Comparison of ENCODE assay signal across 8 cellular contexts in the genomic region with DNA sequence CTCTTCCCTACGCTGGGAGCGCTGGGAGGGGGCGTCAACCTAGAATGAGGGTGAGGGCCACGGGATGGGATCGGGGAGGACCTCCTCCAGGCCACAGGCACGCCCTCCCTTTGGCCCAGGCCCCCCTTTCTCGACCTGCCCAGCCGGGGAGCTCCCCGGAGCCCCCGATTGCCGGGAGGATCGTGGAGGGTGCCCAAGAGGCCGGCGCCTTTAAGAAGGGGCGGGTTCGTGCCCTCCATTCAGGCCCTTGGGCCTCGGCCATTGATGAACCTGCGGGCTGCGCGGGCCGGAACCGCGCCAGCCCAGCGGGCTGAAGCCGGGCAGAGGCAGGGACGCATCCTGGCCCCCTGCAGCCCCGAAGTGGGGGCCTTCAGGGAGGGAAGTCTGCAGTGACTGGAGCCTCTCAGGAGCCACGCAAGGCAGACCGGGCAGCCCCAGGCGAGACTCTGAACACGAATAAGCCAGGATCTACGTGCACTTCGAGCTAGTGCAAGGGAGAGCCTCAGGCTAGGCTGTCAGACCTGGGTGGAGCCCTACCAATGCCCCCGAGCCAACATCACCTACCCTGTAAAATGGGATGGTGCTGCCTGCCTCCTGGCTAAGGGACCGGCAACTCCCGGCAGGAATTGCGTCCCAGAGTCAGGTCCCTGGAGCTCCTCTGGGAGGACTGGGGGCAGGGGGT. TPM values are rescaled to one million over a fixed set of nuclear protein-coding genes. Genes with fewer than 3 reads are reported as not detected.
DNase-seq lines count a peak whose midpoint lies in the region; ATAC-seq, FAIRE-seq and TF ChIP-seq lines count a peak whose summit lies in the region.

No MANE protein-coding gene starts in this region.

- TF ChIP-seq CTCF in AG09309 (IDR thresholded peaks at IDR 0.05; ENCODE audit: control insufficient read depth, insufficient read depth, low read depth, low read length, missing control alignments) (no peak), brain (conservative IDR thresholded peaks at IDR 0.05) (no peak), kidney (IDR thresholded peaks at IDR 0.05; ENCODE audit: borderline replicate concordance, extremely low read depth, insufficient read depth) (no peak), D721Med (IDR thresholded peaks at IDR 0.05; ENCODE audit: insufficient read depth, missing control alignments) (no peak)

- no peak for DNase-seq in AG09309 (ENCODE audit: low read depth)
- DNase-seq in NCI-H69 (lab: John Stamatoyannopoulos, UW) = peak; percentile 68
- no peak for DNase-seq in kidney
- DNase-seq in stimulated activated naive B cell treated with anti-CD40 and anti-IgM and Interleukin-4, amounts not matched to agents 10 μg/mL and 1 μg/mL and 100 μg/mL, for 72 hours = no peak
- no peak for DNase-seq in 8988T
- DNase-seq in D721Med (ENCODE audit: insufficient read length, low spot score) = no peak

- H3K9me3 ChIP-seq in kidney (ENCODE audit: control insufficient read depth in 1 of 2, low read length in 2 of 2) = no peaks in the 10 kb centered on the region

- H3K9ac ChIP-seq in kidney (ENCODE audit: low read length in 2 of 2) = peak overlapping the region; percentile 4 to 34

- no peaks in the 10 kb centered on the region for H3K9me3 Mint-ChIP-seq in brain
- H3K9me3 Mint-ChIP-seq in stimulated activated naive B cell treated with anti-CD40 and anti-IgM and Interleukin-4, amounts not matched to agents 10 μg/mL and 1 μg/mL and 100 μg/mL, for 72 hours = no peaks in the 10 kb centered on the region

- no peak overlapping the region for H3K27ac ChIP-seq in kidney (ENCODE audit: low read depth in 2 of 2, low read length in 2 of 2)

- H3K27me3 Mint-ChIP-seq in brain = no peaks in the 10 kb centered on the region
- no peaks in the 10 kb centered on the region for H3K27me3 Mint-ChIP-seq in stimulated activated naive B cell treated with anti-CD40 and anti-IgM and Interleukin-4, amounts not matched to agents 10 μg/mL and 1 μg/mL and 100 μg/mL, for 72 hours

- H3K4me3 ChIP-seq in AG09309 (ENCODE audit: control insufficient read depth, low read depth, low read length) (peak overlapping the region; percentile 79), kidney (ENCODE audit: low read length in 2 of 2) (peak overlapping the region; percentile 58 to 75)

- peaks cover 0 to 8% of the 10 kb centered on the region in 2 donors for H3K4me1 ChIP-seq in kidney (ENCODE audit: control insufficient read depth in 1 of 2, insufficient read depth in 1 of 2, low read depth in 1 of 2, low read length in 2 of 2)

- intact Hi-C loops in kidney (cut with DNase I) = no loop called here

- peak overlapping the region in 1 of 5 experiments; percentile 38 for H3K27ac Mint-ChIP-seq in brain
- H3K27ac Mint-ChIP-seq in stimulated activated naive B cell treated with anti-CD40 and anti-IgM and Interleukin-4, amounts not matched to agents 10 μg/mL and 1 μg/mL and 100 μg/mL, for 72 hours = peak overlapping the region; percentile 42

- peak overlapping the region; percentile 81 to 89 (median 82) for H3K4me3 Mint-ChIP-seq in brain
- H3K4me3 Mint-ChIP-seq in stimulated activated naive B cell treated with anti-CD40 and anti-IgM and Interleukin-4, amounts not matched to agents 10 μg/mL and 1 μg/mL and 100 μg/mL, for 72 hours = peak overlapping the region; percentile 79 to 81

- H3K36me3 Mint-ChIP-seq in brain = no peaks in the 10 kb centered on the region
- peaks cover 0 to 5% of the 10 kb centered on the region in 2 donors for H3K36me3 Mint-ChIP-seq in stimulated activated naive B cell treated with anti-CD40 and anti-IgM and Interleukin-4, amounts not matched to agents 10 μg/mL and 1 μg/mL and 100 μg/mL, for 72 hours

- FAIRE-seq in kidney (lab: Jason Lieb, UNC) (no peak), D721Med (lab: Jason Lieb, UNC) (no peak)

- H3K4me1 Mint-ChIP-seq in brain = peaks cover 55% of the 10 kb centered on the region
- peaks cover 47 to 80% of the 10 kb centered on the region in 2 donors for H3K4me1 Mint-ChIP-seq in stimulated activated naive B cell treated with anti-CD40 and anti-IgM and Interleukin-4, amounts not matched to agents 10 μg/mL and 1 μg/mL and 100 μg/mL, for 72 hours

- TF ChIP-seq POLR2A in GM18505 (IDR thresholded peaks at IDR 0.05; ENCODE audit: borderline replicate concordance, extremely low read depth, insufficient read depth, insufficient read length) = peak; percentile 37

- H3K36me3 ChIP-seq in kidney (ENCODE audit: control insufficient read depth in 1 of 2, insufficient read depth in 2 of 2, low read length in 2 of 2) = no peaks in the 10 kb centered on the region

- ATAC-seq in GM18505 (IDR thresholded peaks at IDR 0.05; ENCODE audit: unreplicated experiment) = no peak
- peak; percentile 31 for ATAC-seq in stimulated activated naive B cell treated with anti-CD40 and anti-IgM and Interleukin-4, amounts not matched to agents 10 μg/mL and 1 μg/mL and 100 μg/mL, for 72 hours (replicated peaks)

RNA-seq across cellular contexts. Expression of gene SH2B2, which starts 0.9 kb away (rescaled TPM):
- polyA plus RNA-seq in brain (ENCODE audit: insufficient read depth, low read depth, low replicate concordance) = 8.3 TPM
- total RNA-seq in kidney = 11.0 TPM
- 4.5 TPM for polyA plus RNA-seq in kidney (ENCODE audit: insufficient read depth, low read depth, low replicate concordance)
